Comparison of ENCODE assay signal across 1 cellular context in the genomic region with DNA sequence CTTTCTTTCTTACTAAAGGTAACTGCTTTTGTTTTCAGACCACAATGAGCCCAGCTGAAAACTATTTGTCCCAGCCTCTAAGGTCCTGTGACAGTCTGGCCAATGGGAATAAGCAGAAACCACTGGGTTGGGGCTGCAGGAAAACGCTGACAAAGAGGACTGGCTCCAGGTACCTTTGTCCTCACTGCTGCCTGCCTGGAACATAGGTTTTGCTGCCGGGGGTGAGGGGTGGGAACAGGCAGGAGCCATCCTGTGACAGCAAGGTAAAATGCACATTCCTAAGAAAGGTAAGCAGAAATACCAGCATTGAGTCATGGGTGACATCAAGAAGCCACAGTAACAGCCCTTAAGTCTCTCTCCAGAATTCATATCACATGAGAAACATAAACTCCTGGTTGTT.
TF ChIP-seq lines count a peak whose summit lies in the region.

No MANE protein-coding gene starts in this region.

TF ChIP-seq in GM23338, 12 proteins besides CTCF, POLR2A, EP300 and RAD21 (continued from another document):
- TF ChIP-seq, protein P1, sequence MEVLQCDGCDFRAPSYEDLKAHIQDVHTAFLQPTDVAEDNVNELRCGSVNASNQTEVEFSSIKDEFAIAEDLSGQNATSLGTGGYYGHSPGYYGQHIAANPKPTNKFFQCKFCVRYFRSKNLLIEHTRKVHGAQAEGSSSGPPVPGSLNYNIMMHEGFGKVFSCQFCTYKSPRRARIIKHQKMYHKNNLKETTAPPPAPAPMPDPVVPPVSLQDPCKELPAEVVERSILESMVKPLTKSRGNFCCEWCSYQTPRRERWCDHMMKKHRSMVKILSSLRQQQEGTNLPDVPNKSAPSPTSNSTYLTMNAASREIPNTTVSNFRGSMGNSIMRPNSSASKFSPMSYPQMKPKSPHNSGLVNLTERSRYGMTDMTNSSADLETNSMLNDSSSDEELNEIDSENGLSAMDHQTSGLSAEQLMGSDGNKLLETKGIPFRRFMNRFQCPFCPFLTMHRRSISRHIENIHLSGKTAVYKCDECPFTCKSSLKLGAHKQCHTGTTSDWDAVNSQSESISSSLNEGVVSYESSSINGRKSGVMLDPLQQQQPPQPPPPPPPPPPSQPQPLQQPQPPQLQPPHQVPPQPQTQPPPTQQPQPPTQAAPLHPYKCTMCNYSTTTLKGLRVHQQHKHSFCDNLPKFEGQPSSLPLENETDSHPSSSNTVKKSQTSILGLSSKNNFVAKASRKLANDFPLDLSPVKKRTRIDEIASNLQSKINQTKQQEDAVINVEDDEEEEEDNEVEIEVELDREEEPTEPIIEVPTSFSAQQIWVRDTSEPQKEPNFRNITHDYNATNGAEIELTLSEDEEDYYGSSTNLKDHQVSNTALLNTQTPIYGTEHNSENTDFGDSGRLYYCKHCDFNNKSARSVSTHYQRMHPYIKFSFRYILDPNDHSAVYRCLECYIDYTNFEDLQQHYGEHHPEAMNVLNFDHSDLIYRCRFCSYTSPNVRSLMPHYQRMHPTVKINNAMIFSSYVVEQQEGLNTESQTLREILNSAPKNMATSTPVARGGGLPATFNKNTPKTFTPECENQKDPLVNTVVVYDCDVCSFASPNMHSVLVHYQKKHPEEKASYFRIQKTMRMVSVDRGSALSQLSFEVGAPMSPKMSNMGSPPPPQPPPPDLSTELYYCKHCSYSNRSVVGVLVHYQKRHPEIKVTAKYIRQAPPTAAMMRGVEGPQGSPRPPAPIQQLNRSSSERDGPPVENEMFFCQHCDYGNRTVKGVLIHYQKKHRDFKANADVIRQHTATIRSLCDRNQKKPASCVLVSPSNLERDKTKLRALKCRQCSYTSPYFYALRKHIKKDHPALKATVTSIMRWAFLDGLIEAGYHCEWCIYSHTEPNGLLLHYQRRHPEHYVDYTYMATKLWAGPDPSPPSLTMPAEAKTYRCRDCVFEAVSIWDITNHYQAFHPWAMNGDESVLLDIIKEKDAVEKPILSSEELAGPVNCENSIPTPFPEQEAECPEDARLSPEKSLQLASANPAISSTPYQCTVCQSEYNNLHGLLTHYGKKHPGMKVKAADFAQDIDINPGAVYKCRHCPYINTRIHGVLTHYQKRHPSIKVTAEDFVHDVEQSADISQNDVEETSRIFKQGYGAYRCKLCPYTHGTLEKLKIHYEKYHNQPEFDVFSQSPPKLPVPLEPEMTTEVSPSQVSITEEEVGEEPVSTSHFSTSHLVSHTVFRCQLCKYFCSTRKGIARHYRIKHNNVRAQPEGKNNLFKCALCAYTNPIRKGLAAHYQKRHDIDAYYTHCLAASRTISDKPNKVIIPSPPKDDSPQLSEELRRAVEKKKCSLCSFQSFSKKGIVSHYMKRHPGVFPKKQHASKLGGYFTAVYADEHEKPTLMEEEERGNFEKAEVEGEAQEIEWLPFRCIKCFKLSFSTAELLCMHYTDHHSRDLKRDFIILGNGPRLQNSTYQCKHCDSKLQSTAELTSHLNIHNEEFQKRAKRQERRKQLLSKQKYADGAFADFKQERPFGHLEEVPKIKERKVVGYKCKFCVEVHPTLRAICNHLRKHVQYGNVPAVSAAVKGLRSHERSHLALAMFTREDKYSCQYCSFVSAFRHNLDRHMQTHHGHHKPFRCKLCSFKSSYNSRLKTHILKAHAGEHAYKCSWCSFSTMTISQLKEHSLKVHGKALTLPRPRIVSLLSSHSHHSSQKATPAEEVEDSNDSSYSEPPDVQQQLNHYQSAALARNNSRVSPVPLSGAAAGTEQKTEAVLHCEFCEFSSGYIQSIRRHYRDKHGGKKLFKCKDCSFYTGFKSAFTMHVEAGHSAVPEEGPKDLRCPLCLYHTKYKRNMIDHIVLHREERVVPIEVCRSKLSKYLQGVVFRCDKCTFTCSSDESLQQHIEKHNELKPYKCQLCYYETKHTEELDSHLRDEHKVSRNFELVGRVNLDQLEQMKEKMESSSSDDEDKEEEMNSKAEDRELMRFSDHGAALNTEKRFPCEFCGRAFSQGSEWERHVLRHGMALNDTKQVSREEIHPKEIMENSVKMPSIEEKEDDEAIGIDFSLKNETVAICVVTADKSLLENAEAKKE (CRISPR knock-in tag; IDR thresholded peaks at IDR 0.05) = no peak
- TF ChIP-seq EZH2phosphoT487 (IDR thresholded peaks at IDR 0.05; ENCODE audit: unreplicated experiment) (no peak), EZH2 (IDR thresholded peaks at IDR 0.05; ENCODE audit: low read depth, unreplicated experiment) (no peak), STAT1 (IDR thresholded peaks at IDR 0.05; ENCODE audit: unreplicated experiment) (no peak), JUNB (IDR thresholded peaks at IDR 0.05; ENCODE audit: unreplicated experiment) (no peak), ZNF331 (CRISPR knock-in tag; IDR thresholded peaks at IDR 0.05; ENCODE audit: low read depth) (no peak)
- TF ChIP-seq, protein P2, sequence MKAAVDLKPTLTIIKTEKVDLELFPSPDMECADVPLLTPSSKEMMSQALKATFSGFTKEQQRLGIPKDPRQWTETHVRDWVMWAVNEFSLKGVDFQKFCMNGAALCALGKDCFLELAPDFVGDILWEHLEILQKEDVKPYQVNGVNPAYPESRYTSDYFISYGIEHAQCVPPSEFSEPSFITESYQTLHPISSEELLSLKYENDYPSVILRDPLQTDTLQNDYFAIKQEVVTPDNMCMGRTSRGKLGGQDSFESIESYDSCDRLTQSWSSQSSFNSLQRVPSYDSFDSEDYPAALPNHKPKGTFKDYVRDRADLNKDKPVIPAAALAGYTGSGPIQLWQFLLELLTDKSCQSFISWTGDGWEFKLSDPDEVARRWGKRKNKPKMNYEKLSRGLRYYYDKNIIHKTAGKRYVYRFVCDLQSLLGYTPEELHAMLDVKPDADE (IDR thresholded peaks at IDR 0.05) = no peak
